In genomic region chr4:142405021-142405991, GRCh38 we compare ENCODE assay signal across 8 cellular contexts.
DNase-seq lines count a peak whose midpoint lies in the region; ATAC-seq, FAIRE-seq and TF ChIP-seq lines count a peak whose summit lies in the region.

No MANE protein-coding gene starts in this region.

- no peak for TF ChIP-seq POLR2A in ovary (IDR thresholded peaks at IDR 0.05)
- TF ChIP-seq POLR2A in uterus (IDR thresholded peaks at IDR 0.05): no peak

- H3K9me3 ChIP-seq in ovary (no peaks in the 10 kb centered on the region), uterus (no peaks in the 10 kb centered on the region)

- no peak for DNase-seq in GM18507 (ENCODE audit: extremely low spot score, insufficient read length, low read depth)
- DNase-seq in OCI-M2 (lab: John Stamatoyannopoulos, UW; ENCODE audit: unreplicated experiment): peak; percentile 41
- DNase-seq in activated T-helper 2 cell treated with anti-CD3 and anti-CD28 coated beads, Interferon-gamma antibody, Interleukin-2, Interleukin-4, amounts not matched to agents 10 μg/mL and 5 μg/mL and 100 μg/mL, durations not matched to agents 14 hours and 24 hours and 36 hours (ENCODE audit: low spot score): peak; percentile 64
- DNase-seq in fibroblast of villous mesenchyme (ENCODE audit: low read depth): peak; percentile 75
- peak; percentile 27 to 48 (median 40) for DNase-seq in ovary
- peak; percentile 40 to 47 for DNase-seq in uterus
- DNase-seq in occipital lobe (lab: John Stamatoyannopoulos, UW): no peak

- peak overlapping the region; percentile 9 to 57 for H3K27ac ChIP-seq in ovary
- peak overlapping the region; percentile 70 to 80 for H3K27ac ChIP-seq in uterus

- peak overlapping the region; percentile 96 for H3K4me3 Mint-ChIP-seq in activated T-helper 2 cell treated with anti-CD3 and anti-CD28 coated beads, Interferon-gamma antibody, Interleukin-2, Interleukin-4, amounts not matched to agents 10 μg/mL and 5 μg/mL and 100 μg/mL, durations not matched to agents 14 hours and 24 hours and 36 hours (ENCODE audit: low read depth)

- peaks cover 45% of the 10 kb centered on the region for H3K4me1 Mint-ChIP-seq in activated T-helper 2 cell treated with anti-CD3 and anti-CD28 coated beads, Interferon-gamma antibody, Interleukin-2, Interleukin-4, amounts not matched to agents 10 μg/mL and 5 μg/mL and 100 μg/mL, durations not matched to agents 14 hours and 24 hours and 36 hours (ENCODE audit: low read depth)

- no peak for TF ChIP-seq EP300 in ovary (IDR thresholded peaks at IDR 0.05)

- WGBS in ovary, 3 donors: 1 to 2% (median 1%) methylated on average over 14 of the region's 14 CpGs

- peak; percentile 61 for ATAC-seq in HG02870 (IDR thresholded peaks at IDR 0.05; ENCODE audit: unreplicated experiment)

- TF ChIP-seq CTCF in fibroblast of villous mesenchyme (IDR thresholded peaks at IDR 0.05; ENCODE audit: insufficient read depth, low read depth, low read length) (no peak), ovary (IDR thresholded peaks at IDR 0.05) (no peak), uterus (IDR thresholded peaks at IDR 0.05) (no peak)

- no peaks in the 10 kb centered on the region for H3K36me3 ChIP-seq in ovary
- no peaks in the 10 kb centered on the region for H3K36me3 ChIP-seq in uterus

- H3K36me3 Mint-ChIP-seq in activated T-helper 2 cell treated with anti-CD3 and anti-CD28 coated beads, Interferon-gamma antibody, Interleukin-2, Interleukin-4, amounts not matched to agents 10 μg/mL and 5 μg/mL and 100 μg/mL, durations not matched to agents 14 hours and 24 hours and 36 hours (ENCODE audit: low read depth): peaks cover 24% of the 10 kb centered on the region

- H3K27me3 ChIP-seq in ovary (no peaks in the 10 kb centered on the region), uterus (no peaks in the 10 kb centered on the region)

- H3K27me3 Mint-ChIP-seq in activated T-helper 2 cell treated with anti-CD3 and anti-CD28 coated beads, Interferon-gamma antibody, Interleukin-2, Interleukin-4, amounts not matched to agents 10 μg/mL and 5 μg/mL and 100 μg/mL, durations not matched to agents 14 hours and 24 hours and 36 hours (ENCODE audit: low read depth): no peaks in the 10 kb centered on the region

- H3K4me3 ChIP-seq in fibroblast of villous mesenchyme (ENCODE audit: low read depth, low read length) (peak overlapping the region; percentile 51), ovary (peak overlapping the region; percentile 45), uterus (peak overlapping the region; percentile 29 to 37)

- intact Hi-C loops in activated T-helper 2 cell treated with anti-CD3 and anti-CD28 coated beads, Interferon-gamma antibody, Interleukin-2, Interleukin-4, amounts not matched to agents 10 μg/mL and 5 μg/mL and 100 μg/mL, durations not matched to agents 14 hours and 24 hours and 36 hours (cut with micrococcal nuclease): loop anchor here (1.0 to 10.0 kb wide), 9 partner anchors 28 to 1107 kb away; partner anchors contain the start of genes INPP4B and SMARCA5
- intact Hi-C loops in ovary (cut with DNase I) (loop anchor here in 1 of 4 donors (10.0 kb wide), 1 partner anchor 51 kb away; no protein-coding TSS in a partner anchor), uterus (cut with DNase I; ENCODE audit: low total_unique reads) (no loop called here)

- H3K4me1 ChIP-seq in ovary (ENCODE audit: insufficient read depth): peaks cover 2% of the 10 kb centered on the region
- peaks cover 0 to 4% of the 10 kb centered on the region in 2 donors for H3K4me1 ChIP-seq in uterus

- peak overlapping the region; percentile 99 for H3K27ac Mint-ChIP-seq in activated T-helper 2 cell treated with anti-CD3 and anti-CD28 coated beads, Interferon-gamma antibody, Interleukin-2, Interleukin-4, amounts not matched to agents 10 μg/mL and 5 μg/mL and 100 μg/mL, durations not matched to agents 14 hours and 24 hours and 36 hours

- H3K9me3 Mint-ChIP-seq in activated T-helper 2 cell treated with anti-CD3 and anti-CD28 coated beads, Interferon-gamma antibody, Interleukin-2, Interleukin-4, amounts not matched to agents 10 μg/mL and 5 μg/mL and 100 μg/mL, durations not matched to agents 14 hours and 24 hours and 36 hours: no peaks in the 10 kb centered on the region

- peak; percentile 78 for FAIRE-seq in GM18507 (lab: Jason Lieb, UNC)

Comparison
In these comparisons a context has a peak if more than half of its experiments do, and no peak if none do; other contexts are left out.
1. DNase-seq: peak in OCI-M2 (single experiment), activated T-helper 2 cell treated with anti-CD3 and anti-CD28 coated beads, Interferon-gamma antibody, Interleukin-2, Interleukin-4, amounts not matched to agents 10 μg/mL and 5 μg/mL and 100 μg/mL, durations not matched to agents 14 hours and 24 hours and 36 hours (single experiment), fibroblast of villous mesenchyme (single experiment), ovary (5 of 5) and uterus (2 of 2); none in GM18507 (single experiment) and occipital lobe (single experiment).
2. Peak in every context shown above with its lines, with median percentiles within 50 percentile points of each other: H3K4me3 ChIP-seq.